1 cellular context compared by ENCODE assay signal in the genomic region with DNA sequence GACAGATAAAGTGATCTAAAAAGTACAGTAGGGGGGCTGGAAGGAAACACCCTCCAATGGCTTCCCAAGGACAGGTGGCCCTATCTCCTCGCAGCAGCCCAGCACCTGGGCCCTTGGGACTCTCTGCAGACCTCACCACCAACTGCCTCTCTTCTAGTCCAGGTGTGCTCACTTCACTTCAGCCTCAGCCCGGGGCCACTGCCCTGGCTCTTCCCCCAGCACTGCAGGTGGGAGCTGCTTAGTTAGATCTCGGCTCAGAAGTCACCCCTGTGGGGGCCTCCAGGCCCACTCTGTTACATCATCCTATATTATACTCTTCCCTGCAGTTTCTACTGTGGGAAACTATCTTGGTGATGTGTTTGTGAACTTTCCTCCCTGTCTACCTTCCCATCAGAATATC.
A peak's percentile ranks its signal among the peaks of the same experiment; 100 is the strongest.
TF ChIP-seq lines count a peak whose summit lies in the region.

No MANE protein-coding gene starts in this region.

TF ChIP-seq in HepG2, 621 proteins besides CTCF, POLR2A, EP300 and RAD21:
- peak; percentile 50; the same call in 1 of the 2 replicates for TF ChIP-seq THAP7 (CRISPR knock-in tag; IDR thresholded peaks at IDR 0.05)
- no peak for TF ChIP-seq HNRNPK (IDR thresholded peaks at IDR 0.05; ENCODE audit: low read depth, low read length, poor library complexity, severe bottlenecking)
- TF ChIP-seq ZNF546 (CRISPR knock-in tag; conservative IDR thresholded peaks at IDR 0.05): 0 out of 2 replicates have a peak, but pooled peaks have one; percentile 11
